Comparison of ENCODE assay signal across 17 cellular contexts in the genomic region with DNA sequence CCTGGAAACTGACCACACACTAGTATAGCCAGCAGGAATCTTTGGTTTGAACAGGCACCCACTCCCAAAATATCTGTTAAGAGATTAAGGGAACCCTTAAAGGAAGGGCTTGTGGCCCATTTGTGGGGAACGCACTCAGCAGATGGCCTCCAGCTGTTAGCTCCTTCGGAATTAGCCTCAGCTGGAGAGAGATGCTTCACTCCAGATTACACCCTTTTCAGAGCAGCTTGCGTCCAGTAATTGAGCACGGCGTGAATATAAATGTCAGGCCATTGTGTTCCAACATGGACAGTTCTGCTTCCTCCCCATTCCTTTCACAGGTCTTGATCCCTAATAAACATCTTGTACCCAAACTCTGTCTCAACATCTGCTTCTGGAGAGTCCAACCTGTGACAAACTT.
DNase-seq lines count a peak whose midpoint lies in the region; ATAC-seq, FAIRE-seq and TF ChIP-seq lines count a peak whose summit lies in the region.
"Had no signal": no experiment of that assay in that cellular context is flagged by ENCODE, and none has a peak within 500 bp of the region (broad histone marks: within the 10 kb centered on the region; RNA-seq: fewer than 3 reads in every experiment).

No MANE protein-coding gene starts in this region.

- no peak overlapping the region for H3K4me3 Mint-ChIP-seq in GM23338
- H3K4me3 Mint-ChIP-seq in activated T-helper 2 cell treated with anti-CD3 and anti-CD28 coated beads, Interferon-gamma antibody, Interleukin-2, Interleukin-4, amounts not matched to agents 10 μg/mL and 5 μg/mL and 100 μg/mL, durations not matched to agents 14 hours and 24 hours and 36 hours (ENCODE audit: low read depth) = no peak overlapping the region
- H3K4me3 Mint-ChIP-seq: CD8-positive, alpha-beta memory T cell; H9 had no signal

- H3K27ac ChIP-seq in GM23338 (ENCODE audit: low read depth) (no peak overlapping the region), HepG2 (ENCODE audit: extremely low read length, insufficient read depth, low read length) (no peak overlapping the region)
- H3K27ac ChIP-seq: BLaER1 had no signal

- H3K9me2 ChIP-seq in GM23338 (ENCODE audit: insufficient read depth) = no peaks in the 10 kb centered on the region

- intact Hi-C loops in HepG2 (cut with micrococcal nuclease; ENCODE audit: unreplicated experiment) = no loop called here
- intact Hi-C loops in activated T-helper 2 cell treated with anti-CD3 and anti-CD28 coated beads, Interferon-gamma antibody, Interleukin-2, Interleukin-4, amounts not matched to agents 10 μg/mL and 5 μg/mL and 100 μg/mL, durations not matched to agents 14 hours and 24 hours and 36 hours (cut with micrococcal nuclease) = no loop called here

- H3K36me3 ChIP-seq in GM23338 (ENCODE audit: insufficient read depth) = no peaks in the 10 kb centered on the region
- H3K36me3 ChIP-seq in HepG2 (replicated peaks in 1 of 2; ENCODE audit: control insufficient read depth in 1 of 2, insufficient read depth in 2 of 2, low read length in 2 of 2) = no peaks in the 10 kb centered on the region
- H3K36me3 ChIP-seq: BLaER1 had no signal

- TF ChIP-seq EP300 in HepG2 (IDR thresholded peaks at IDR 0.05; ENCODE audit: low read depth in 2 of 2, low read length in 2 of 2) = no peak
- no peak for TF ChIP-seq EP300 in HepG2 (CRISPR knock-in tag; IDR thresholded peaks at IDR 0.05; ENCODE audit: borderline replicate concordance)

- no peak overlapping the region for H3K27ac Mint-ChIP-seq in GM23338
- no peak overlapping the region for H3K27ac Mint-ChIP-seq in activated T-helper 2 cell treated with anti-CD3 and anti-CD28 coated beads, Interferon-gamma antibody, Interleukin-2, Interleukin-4, amounts not matched to agents 10 μg/mL and 5 μg/mL and 100 μg/mL, durations not matched to agents 14 hours and 24 hours and 36 hours
- H3K27ac Mint-ChIP-seq: CD8-positive, alpha-beta memory T cell; H9 had no signal

- H3K9ac ChIP-seq in HepG2 (ENCODE audit: insufficient read depth, low read depth, low read length) = no peak overlapping the region
- H3K9ac ChIP-seq: BLaER1 had no signal

- H3K79me2 ChIP-seq in GM23338 (replicated peaks; ENCODE audit: insufficient read depth) (no peaks in the 10 kb centered on the region), HepG2 (ENCODE audit: insufficient read depth, low read length) (no peaks in the 10 kb centered on the region)

- WGBS in HepG2 (ENCODE audit: low lambda C conversion rate) = 63% methylated on average over 5 of the region's 5 CpGs

- no peak for TF ChIP-seq POLR2A in HepG2 (IDR thresholded peaks at IDR 0.05; ENCODE audit: insufficient read depth in 1 of 2, low read depth in 2 of 2, low read length in 2 of 2)

- H4K20me1 ChIP-seq in GM23338 (replicated peaks; ENCODE audit: insufficient read depth) (no peaks in the 10 kb centered on the region), HepG2 (ENCODE audit: insufficient read depth, low read length) (no peaks in the 10 kb centered on the region)
- H4K20me1 ChIP-seq: BLaER1 had no signal

- CTCF ChIA-PET in HepG2 (lab: Yijun Ruan, JAX; ENCODE audit: low intra/inter-chr PET ratio, low total read pairs) = no interaction called here

- in situ Hi-C loops in HepG2 (cut with HindIII; ENCODE audit: extremely low pct_ligation_motif_present, low pct_unique_long_range_greater_than_20kb) = no loop called here

- H3K9me3 Mint-ChIP-seq in GM23338 = no peaks in the 10 kb centered on the region
- no peaks in the 10 kb centered on the region for H3K9me3 Mint-ChIP-seq in activated T-helper 2 cell treated with anti-CD3 and anti-CD28 coated beads, Interferon-gamma antibody, Interleukin-2, Interleukin-4, amounts not matched to agents 10 μg/mL and 5 μg/mL and 100 μg/mL, durations not matched to agents 14 hours and 24 hours and 36 hours
- H3K9me3 Mint-ChIP-seq: H9 had no signal

- ATAC-seq in GM23338 (no peak), HepG2 (no peak)
- ATAC-seq: GM12878 had no signal

- 0 out of 2 replicates have a peak overlapping the region, but pooled peaks have one; percentile 36 for H2AFZ ChIP-seq in GM23338
- no peak overlapping the region for H2AFZ ChIP-seq in HepG2 (ENCODE audit: low read length)

- H3K4me2 ChIP-seq in GM23338 (no peak overlapping the region), HepG2 (ENCODE audit: low read depth, low read length) (no peak overlapping the region)
- H3K4me2 ChIP-seq: BLaER1 had no signal

- BruUV-seq in HepG2 (replicated peaks; lab: Mats Ljungman, UMichigan) = no TSS peak

- H3K27me3 ChIP-seq in GM23338 (ENCODE audit: insufficient read depth) (no peaks in the 10 kb centered on the region), HepG2 (ENCODE audit: control insufficient read depth in 1 of 2, insufficient read depth in 2 of 2, low read length in 2 of 2) (no peaks in the 10 kb centered on the region)
- H3K27me3 ChIP-seq: BLaER1 had no signal

- POLR2A ChIA-PET in HepG2 (lab: Yijun Ruan, JAX) = no interaction called here

- no peaks in the 10 kb centered on the region for H3K36me3 Mint-ChIP-seq in GM23338 (ENCODE audit: low read depth)
- no peaks in the 10 kb centered on the region for H3K36me3 Mint-ChIP-seq in activated T-helper 2 cell treated with anti-CD3 and anti-CD28 coated beads, Interferon-gamma antibody, Interleukin-2, Interleukin-4, amounts not matched to agents 10 μg/mL and 5 μg/mL and 100 μg/mL, durations not matched to agents 14 hours and 24 hours and 36 hours (ENCODE audit: low read depth)
- H3K36me3 Mint-ChIP-seq: CD8-positive, alpha-beta memory T cell had no signal

- TF ChIP-seq CTCF in GM23338 (conservative IDR thresholded peaks at IDR 0.05; ENCODE audit: low read depth in 2 of 2) = no peak
- TF ChIP-seq CTCF in HepG2 (CRISPR knock-in tag; IDR thresholded peaks at IDR 0.05) = no peak

- DNase-seq in NCI-H82 (lab: John Stamatoyannopoulos, UW) (peak; percentile 10), NCI-H82 treated with DMSO at 0.1 percent for 48 hours (lab: John Stamatoyannopoulos, UW; ENCODE audit: unreplicated experiment) (no peak), GM23338 (ENCODE audit: low spot score) (no peak), NCI-H524 treated with DMSO at 0.1 percent for 48 hours (lab: John Stamatoyannopoulos, UW) (peak; percentile 65), myocyte (ENCODE audit: low read depth) (peak; percentile 11), NCI-H2171 treated with DMSO at 0.1 percent for 48 hours (lab: John Stamatoyannopoulos, UW) (no peak), HepG2 (ENCODE audit: low spot score) (no peak)
- no peak for DNase-seq in activated T-helper 2 cell treated with anti-CD3 and anti-CD28 coated beads, Interferon-gamma antibody, Interleukin-2, Interleukin-4, amounts not matched to agents 10 μg/mL and 5 μg/mL and 100 μg/mL, durations not matched to agents 14 hours and 24 hours and 36 hours (ENCODE audit: low spot score)
- DNase-seq: 8988T; AML-193; CD8-positive, alpha-beta memory T cell; DMS79; GOT3; H9 had no signal

- H3F3A ChIP-seq in GM23338 (replicated peaks; ENCODE audit: low read depth) = no peaks in the 10 kb centered on the region

- no peak for FAIRE-seq in HepG2 (lab: Jason Lieb, UNC)
- FAIRE-seq: GM12878, GM18507 had no signal

- no peaks in the 10 kb centered on the region for H3K4me1 Mint-ChIP-seq in GM23338
- no peaks in the 10 kb centered on the region for H3K4me1 Mint-ChIP-seq in activated T-helper 2 cell treated with anti-CD3 and anti-CD28 coated beads, Interferon-gamma antibody, Interleukin-2, Interleukin-4, amounts not matched to agents 10 μg/mL and 5 μg/mL and 100 μg/mL, durations not matched to agents 14 hours and 24 hours and 36 hours (ENCODE audit: low read depth)
- H3K4me1 Mint-ChIP-seq: CD8-positive, alpha-beta memory T cell; H9 had no signal

- H3K27me3 Mint-ChIP-seq in GM23338 (ENCODE audit: insufficient read depth, low read depth, poor library complexity) = no peaks in the 10 kb centered on the region
- no peaks in the 10 kb centered on the region for H3K27me3 Mint-ChIP-seq in activated T-helper 2 cell treated with anti-CD3 and anti-CD28 coated beads, Interferon-gamma antibody, Interleukin-2, Interleukin-4, amounts not matched to agents 10 μg/mL and 5 μg/mL and 100 μg/mL, durations not matched to agents 14 hours and 24 hours and 36 hours (ENCODE audit: low read depth)
- H3K27me3 Mint-ChIP-seq: CD8-positive, alpha-beta memory T cell had no signal

- H3K4me3 ChIP-seq in GM23338 (no peak overlapping the region), HepG2 (replicated peaks in 1 of 3; ENCODE audit: insufficient read depth in 1 of 3, low read depth in 2 of 3, low read length in 3 of 3) (no peak overlapping the region)
- H3K4me3 ChIP-seq: BLaER1, GM12878 had no signal

- H3K4me1 ChIP-seq in GM23338 (ENCODE audit: insufficient read depth) (no peaks in the 10 kb centered on the region), HepG2 (ENCODE audit: insufficient read depth, low read length) (no peaks in the 10 kb centered on the region)

- H3K9me3 ChIP-seq in HepG2 (ENCODE audit: low read length) = no peaks in the 10 kb centered on the region

- no peak for TF ChIP-seq RAD21 in HepG2 (CRISPR knock-in tag; IDR thresholded peaks at IDR 0.05)

TF ChIP-seq in GM23338, 12 proteins besides CTCF, POLR2A, EP300 and RAD21 (continues in another document):
- no peak for TF ChIP-seq EZH2phosphoT487 (IDR thresholded peaks at IDR 0.05; ENCODE audit: unreplicated experiment)

TF ChIP-seq in HepG2, 621 proteins besides CTCF, POLR2A, EP300 and RAD21 (continues in another document):
- TF ChIP-seq KDM2A (CRISPR knock-in tag; IDR thresholded peaks at IDR 0.05; ENCODE audit: borderline replicate concordance, low read depth) (no peak), PRMT3 (CRISPR knock-in tag; IDR thresholded peaks at IDR 0.05; ENCODE audit: borderline replicate concordance, low read depth) (no peak), ZEB1 (IDR thresholded peaks at IDR 0.05; ENCODE audit: insufficient replicate concordance, low read depth) (no peak)
- TF ChIP-seq, protein P1, sequence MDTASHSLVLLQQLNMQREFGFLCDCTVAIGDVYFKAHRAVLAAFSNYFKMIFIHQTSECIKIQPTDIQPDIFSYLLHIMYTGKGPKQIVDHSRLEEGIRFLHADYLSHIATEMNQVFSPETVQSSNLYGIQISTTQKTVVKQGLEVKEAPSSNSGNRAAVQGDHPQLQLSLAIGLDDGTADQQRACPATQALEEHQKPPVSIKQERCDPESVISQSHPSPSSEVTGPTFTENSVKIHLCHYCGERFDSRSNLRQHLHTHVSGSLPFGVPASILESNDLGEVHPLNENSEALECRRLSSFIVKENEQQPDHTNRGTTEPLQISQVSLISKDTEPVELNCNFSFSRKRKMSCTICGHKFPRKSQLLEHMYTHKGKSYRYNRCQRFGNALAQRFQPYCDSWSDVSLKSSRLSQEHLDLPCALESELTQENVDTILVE (CRISPR knock-in tag; IDR thresholded peaks at IDR 0.05) = no peak

Comparison
In these comparisons a context has a peak if more than half of its experiments do, and no peak if none do; other contexts are left out.
1. DNase-seq: peak in NCI-H82 (single experiment), NCI-H524 treated with DMSO at 0.1 percent for 48 hours (single experiment) and myocyte (single experiment); none in NCI-H82 treated with DMSO at 0.1 percent for 48 hours (single experiment), GM23338 (single experiment), NCI-H2171 treated with DMSO at 0.1 percent for 48 hours (single experiment), HepG2 (single experiment) and activated T-helper 2 cell treated with anti-CD3 and anti-CD28 coated beads, Interferon-gamma antibody, Interleukin-2, Interleukin-4, amounts not matched to agents 10 μg/mL and 5 μg/mL and 100 μg/mL, durations not matched to agents 14 hours and 24 hours and 36 hours (single experiment).